ENCODE assay signal across 9 cellular contexts in genomic region chr2:232487385-232488096, GRCh38.
DNase-seq lines count a peak whose midpoint lies in the region; ATAC-seq and TF ChIP-seq lines count a peak whose summit lies in the region.
"Had no signal": no experiment of that assay in that cellular context is flagged by ENCODE, and none has a peak within 500 bp of the region (broad histone marks: within the 10 kb centered on the region; RNA-seq: fewer than 3 reads in every experiment).

Gene ECEL1, minus strand, starts transcription at chr2:232487834. Its CDS starts 1,181 bp downstream, at chr2:232486653.

- H3K27me3 ChIP-seq in iPS-18a (ENCODE audit: control insufficient read depth, insufficient read depth, low read length), result peaks cover 74% of the 10 kb centered on the region

- no peak within 1 kb of the TSS for H3K9ac ChIP-seq in iPS-18a (ENCODE audit: low read length)

- peaks cover 67% of the 10 kb centered on the region for H3K27me3 Mint-ChIP-seq in activated T-cell treated with anti-CD3 and anti-CD28 coated beads, Interleukin-2, amount 50 U/mL, for 24 hours
- peaks cover 80% of the 10 kb centered on the region for H3K27me3 Mint-ChIP-seq in stimulated activated naive CD8-positive, alpha-beta T cell treated with anti-CD3 and anti-CD28 coated beads, Interleukin-15, amount 100 ng/mL, for 72 hours

- no peak within 1 kb of the TSS for H3K27ac Mint-ChIP-seq in activated T-cell treated with anti-CD3 and anti-CD28 coated beads, Interleukin-2, amount 50 U/mL, for 24 hours
- H3K27ac Mint-ChIP-seq in stimulated activated naive CD8-positive, alpha-beta T cell treated with anti-CD3 and anti-CD28 coated beads, Interleukin-15, amount 100 ng/mL, for 72 hours, result no peak within 1 kb of the TSS

- H3K9me3 Mint-ChIP-seq in activated T-cell treated with anti-CD3 and anti-CD28 coated beads, Interleukin-2, amount 50 U/mL, for 24 hours, result no peaks in the 10 kb centered on the region
- H3K9me3 Mint-ChIP-seq in stimulated activated naive CD8-positive, alpha-beta T cell treated with anti-CD3 and anti-CD28 coated beads, Interleukin-15, amount 100 ng/mL, for 72 hours, result no peaks in the 10 kb centered on the region

- H3K36me3 Mint-ChIP-seq in activated T-cell treated with anti-CD3 and anti-CD28 coated beads, Interleukin-2, amount 50 U/mL, for 24 hours (ENCODE audit: low read depth), result no peaks in the 10 kb centered on the region

- ATAC-seq in stimulated activated naive CD8-positive, alpha-beta T cell treated with anti-CD3 and anti-CD28 coated beads, Interleukin-15, amount 100 ng/mL, for 72 hours, result peak; percentile 35

- no peak within 1 kb of the TSS for H3K27ac ChIP-seq in iPS-18a (ENCODE audit: low read length)

- H3K4me1 Mint-ChIP-seq in activated T-cell treated with anti-CD3 and anti-CD28 coated beads, Interleukin-2, amount 50 U/mL, for 24 hours (ENCODE audit: low read depth), result peaks cover 8% of the 10 kb centered on the region
- H3K4me1 Mint-ChIP-seq in stimulated activated naive CD8-positive, alpha-beta T cell treated with anti-CD3 and anti-CD28 coated beads, Interleukin-15, amount 100 ng/mL, for 72 hours, result peaks cover 16% of the 10 kb centered on the region

- POLR2A ChIA-PET in GM10248 (lab: Yijun Ruan, JAX), result no interaction called here

- CTCF ChIA-PET in GM10248 (lab: Yijun Ruan, JAX), result no interaction called here

- no peaks in the 10 kb centered on the region for H3K36me3 ChIP-seq in iPS-18a (ENCODE audit: control insufficient read depth, low read depth, low read length)

- peak within 1 kb of the TSS; percentile 46 for H3K4me3 Mint-ChIP-seq in activated T-cell treated with anti-CD3 and anti-CD28 coated beads, Interleukin-2, amount 50 U/mL, for 24 hours
- peak within 1 kb of the TSS; percentile 10 to 70 for H3K4me3 Mint-ChIP-seq in stimulated activated naive CD8-positive, alpha-beta T cell treated with anti-CD3 and anti-CD28 coated beads, Interleukin-15, amount 100 ng/mL, for 72 hours

- H3K4me3 ChIP-seq in iPS-18a (ENCODE audit: low read length), result peak within 1 kb of the TSS; percentile 44

- H3K4me1 ChIP-seq in iPS-18a (ENCODE audit: control insufficient read depth, low read depth, low read length), result peaks cover 8% of the 10 kb centered on the region

- no peaks in the 10 kb centered on the region for H3K9me3 ChIP-seq in iPS-18a (ENCODE audit: control insufficient read depth, low read depth, low read length)

- no peak for DNase-seq in activated T-cell treated with anti-CD3 and anti-CD28 coated beads, Interleukin-2, amount 50 U/mL, for 24 hours
- no peak for DNase-seq in activated T-cell treated with anti-CD3 and anti-CD28 coated beads, Interleukin-2, amount 50 U/mL, for 1 hour
- peak; percentile 36 for DNase-seq in RPMI8226
- no peak for DNase-seq in stimulated activated naive CD8-positive, alpha-beta T cell treated with anti-CD3 and anti-CD28 coated beads, Interleukin-15, amount 100 ng/mL, for 72 hours
- DNase-seq in effector CD8-positive, alpha-beta T cell (lab: John Stamatoyannopoulos, UW), result no peak
- no peak for DNase-seq in glomerular visceral epithelial cell (ENCODE audit: extremely low spot score)
- no peak for DNase-seq in GM10248 (ENCODE audit: extremely low spot score)
- DNase-seq: NCI-H1105 had no signal

- no peak for TF ChIP-seq CTCF in GM10248 (IDR thresholded peaks at IDR 0.05; ENCODE audit: control extremely low read depth, extremely low read depth, low read depth, missing control alignments)
